15 cellular contexts compared by ENCODE assay signal in the genomic region with DNA sequence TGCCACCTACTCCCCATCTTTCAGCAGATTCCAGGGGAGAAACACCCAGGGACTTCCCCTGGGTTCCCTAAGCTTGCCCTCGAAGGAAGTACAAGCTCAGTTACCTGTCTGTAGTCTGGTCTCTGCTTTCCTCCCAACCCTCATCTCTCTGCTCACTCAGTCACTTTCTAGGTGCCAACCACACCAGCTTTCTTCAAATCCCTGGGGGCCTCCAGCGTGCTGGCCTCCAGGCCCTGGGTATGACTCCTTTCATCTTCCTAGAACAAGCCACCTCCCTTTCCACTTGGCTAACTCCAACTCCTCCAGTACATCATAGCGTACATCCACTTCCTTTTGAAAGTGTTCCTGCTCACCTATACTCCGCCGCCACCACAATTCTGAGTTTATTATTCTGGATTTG.
DNase-seq lines count a peak whose midpoint lies in the region; ATAC-seq and TF ChIP-seq lines count a peak whose summit lies in the region.
"Had no signal": no experiment of that assay in that cellular context is flagged by ENCODE, and none has a peak within 500 bp of the region (broad histone marks: within the 10 kb centered on the region; RNA-seq: fewer than 3 reads in every experiment).

No MANE protein-coding gene starts in this region.

- no peaks in the 10 kb centered on the region for H3K9me3 ChIP-seq in T-helper 17 cell (ENCODE audit: control insufficient read depth, low read length, poor library complexity, severe bottlenecking)
- H3K9me3 ChIP-seq in gastroesophageal sphincter = no peaks in the 10 kb centered on the region
- H3K9me3 ChIP-seq: Caco-2 had no signal

- no peak overlapping the region for H3K27ac ChIP-seq in gastroesophageal sphincter
- H3K27ac ChIP-seq: C4-2B, HL-60 had no signal

- H3K9me3 Mint-ChIP-seq in stimulated activated naive CD8-positive, alpha-beta T cell treated with anti-CD3 and anti-CD28 coated beads, Interleukin-15, amount 100 ng/mL, for 72 hours = no peaks in the 10 kb centered on the region
- H3K9me3 Mint-ChIP-seq in nephron progenitor cell = no peaks in the 10 kb centered on the region
- H3K9me3 Mint-ChIP-seq: CD4-positive, alpha-beta T cell; GM23338 had no signal

- no peak for TF ChIP-seq CTCF in nephron progenitor cell (IDR thresholded peaks at IDR 0.05)
- no peak for TF ChIP-seq CTCF in gastroesophageal sphincter (IDR thresholded peaks at IDR 0.05)

- no peak for TF ChIP-seq EP300 in gastroesophageal sphincter (IDR thresholded peaks at IDR 0.05)

- no peaks in the 10 kb centered on the region for H3K27me3 ChIP-seq in gastroesophageal sphincter

- H3K36me3 Mint-ChIP-seq in T-helper 17 cell (ENCODE audit: low read depth) = peaks cover 4% of the 10 kb centered on the region
- no peaks in the 10 kb centered on the region for H3K36me3 Mint-ChIP-seq in nephron progenitor cell (ENCODE audit: low read depth)

- WGBS in gastroesophageal sphincter (ENCODE audit: low coverage in 1 of 2), 2 donors = 91 to 100% methylated on average over 3 to 5 of the region's 5 CpGs

- no peaks in the 10 kb centered on the region for H3K36me3 ChIP-seq in gastroesophageal sphincter

- DNase-seq in stimulated activated naive CD8-positive, alpha-beta T cell treated with anti-CD3 and anti-CD28 coated beads, Interleukin-15, amount 100 ng/mL, for 72 hours = no peak
- DNase-seq in stimulated activated naive CD8-positive, alpha-beta T cell treated with anti-CD3 and anti-CD28 coated beads, Interleukin-15, Interleukin-2, amounts not matched to agents 100 U/mL and 50 U/mL, for 24 hours = no peak
- DNase-seq in T-helper 17 cell = no peak
- no peak for DNase-seq in nephron progenitor cell
- DNase-seq in stimulated activated CD4-positive, alpha-beta T cell treated with anti-CD3 and anti-CD28 coated beads, Interleukin-2, amount 100 ng/mL, for 24 hours = no peak
- no peak for DNase-seq in left lobe of liver (ENCODE audit: low spot score)
- DNase-seq: 8988T; Caco-2; CD4-positive, alpha-beta T cell; HCEC 1CT had no signal

- no peak overlapping the region for H3K4me3 Mint-ChIP-seq in stimulated activated naive CD8-positive, alpha-beta T cell treated with anti-CD3 and anti-CD28 coated beads, Interleukin-15, amount 100 ng/mL, for 72 hours
- H3K4me3 Mint-ChIP-seq in T-helper 17 cell (no peak overlapping the region), nephron progenitor cell (no peak overlapping the region)
- H3K4me3 Mint-ChIP-seq: CD4-positive, alpha-beta T cell; GM23338 had no signal

- no peak for ATAC-seq in stimulated activated naive CD8-positive, alpha-beta T cell treated with anti-CD3 and anti-CD28 coated beads, Interleukin-15, amount 100 ng/mL, for 72 hours
- no peak for ATAC-seq in stimulated activated naive CD8-positive, alpha-beta T cell treated with anti-CD3 and anti-CD28 coated beads, Interleukin-15, Interleukin-2, amounts not matched to agents 100 U/mL and 50 U/mL, for 24 hours
- no peak for ATAC-seq in T-helper 17 cell
- no peak for ATAC-seq in GM18861 (IDR thresholded peaks at IDR 0.05; ENCODE audit: unreplicated experiment)
- no peak for ATAC-seq in gastroesophageal sphincter
- no peak for ATAC-seq in left lobe of liver
- ATAC-seq: GM23338 had no signal

- H3K4me1 Mint-ChIP-seq in stimulated activated naive CD8-positive, alpha-beta T cell treated with anti-CD3 and anti-CD28 coated beads, Interleukin-15, amount 100 ng/mL, for 72 hours = peaks cover 21% of the 10 kb centered on the region
- H3K4me1 Mint-ChIP-seq in T-helper 17 cell = peaks cover 27% of the 10 kb centered on the region
- peaks cover 33% of the 10 kb centered on the region for H3K4me1 Mint-ChIP-seq in nephron progenitor cell

- peak overlapping the region; percentile 23 to 35 for H3K27ac Mint-ChIP-seq in stimulated activated naive CD8-positive, alpha-beta T cell treated with anti-CD3 and anti-CD28 coated beads, Interleukin-15, amount 100 ng/mL, for 72 hours
- peak overlapping the region; percentile 67 for H3K27ac Mint-ChIP-seq in T-helper 17 cell
- peak overlapping the region; percentile 69 for H3K27ac Mint-ChIP-seq in nephron progenitor cell
- H3K27ac Mint-ChIP-seq: CD4-positive, alpha-beta T cell; GM23338 had no signal

- no peak overlapping the region for H3K4me3 ChIP-seq in gastroesophageal sphincter
- H3K4me3 ChIP-seq: GM23338 had no signal

- H3K27me3 Mint-ChIP-seq in stimulated activated naive CD8-positive, alpha-beta T cell treated with anti-CD3 and anti-CD28 coated beads, Interleukin-15, amount 100 ng/mL, for 72 hours = peaks cover 11% of the 10 kb centered on the region
- H3K27me3 Mint-ChIP-seq in T-helper 17 cell (peaks cover 5% of the 10 kb centered on the region), nephron progenitor cell (ENCODE audit: low read depth, poor library complexity) (peaks cover 3% of the 10 kb centered on the region)
- H3K27me3 Mint-ChIP-seq: CD4-positive, alpha-beta T cell had no signal

- peaks cover 0 to 10% (median 0%) of the 10 kb centered on the region in 3 donors for H3K4me1 ChIP-seq in gastroesophageal sphincter

- no peak for TF ChIP-seq POLR2A in gastroesophageal sphincter (IDR thresholded peaks at IDR 0.05)
